In genomic region chr12:12481636-12482035, GRCh38 we compare ENCODE assay signal across 15 cellular contexts.
DNase-seq lines count a peak whose midpoint lies in the region; ATAC-seq, FAIRE-seq and TF ChIP-seq lines count a peak whose summit lies in the region.
"Had no signal": no experiment of that assay in that cellular context is flagged by ENCODE, and none has a peak within 500 bp of the region (broad histone marks: within the 10 kb centered on the region; RNA-seq: fewer than 3 reads in every experiment).

No MANE protein-coding gene starts in this region.

- TF ChIP-seq POLR2A in HepG2 (IDR thresholded peaks at IDR 0.05; ENCODE audit: insufficient read depth in 1 of 2, low read depth in 2 of 2, low read length in 2 of 2) (no peak), right lobe of liver (IDR thresholded peaks at IDR 0.05) (no peak)

- H3K4me3 Mint-ChIP-seq in activated CD8-positive, alpha-beta T cell treated with anti-CD3 and anti-CD28 coated beads, Interleukin-2, amount 10 ng/mL, durations not matched to agents 7 days and 5 days, result no peak overlapping the region
- H3K4me3 Mint-ChIP-seq in glutamatergic neuron (ENCODE audit: unreplicated experiment), result no peak overlapping the region

- H3K36me3 Mint-ChIP-seq in activated CD8-positive, alpha-beta T cell treated with anti-CD3 and anti-CD28 coated beads, Interleukin-2, amount 10 ng/mL, durations not matched to agents 7 days and 5 days (ENCODE audit: low read depth), result peaks cover 62% of the 10 kb centered on the region
- H3K36me3 Mint-ChIP-seq in glutamatergic neuron (ENCODE audit: unreplicated experiment), result no peaks in the 10 kb centered on the region

- no peak for TF ChIP-seq RAD21 in HepG2 (CRISPR knock-in tag; IDR thresholded peaks at IDR 0.05)

- CTCF ChIA-PET in HepG2 (lab: Yijun Ruan, JAX; ENCODE audit: low intra/inter-chr PET ratio, low total read pairs), result no interaction called here
- CTCF ChIA-PET in activated CD8-positive, alpha-beta T cell treated with anti-CD3 and anti-CD28 coated beads, Interleukin-2, amount 10 ng/mL, durations not matched to agents 7 days and 5 days (lab: Charles Lee), result interaction anchor here (1.0 to 11.6 kb wide), 9 partner anchors 16 to 255 kb away, joined by 3 to 124 read pairs (median 4); no protein-coding TSS in a partner anchor

- BruUV-seq in HepG2 (replicated peaks; lab: Mats Ljungman, UMichigan), result no TSS peak

- H3K79me2 ChIP-seq in HepG2 (ENCODE audit: insufficient read depth, low read length), result peaks cover 7% of the 10 kb centered on the region

- ATAC-seq in HepG2 (no peak), right lobe of liver (no peak), upper lobe of right lung (no peak), HG03571 (IDR thresholded peaks at IDR 0.05; ENCODE audit: unreplicated experiment) (no peak)
- ATAC-seq in activated CD8-positive, alpha-beta T cell treated with anti-CD3 and anti-CD28 coated beads, Interleukin-2, amount 10 ng/mL, durations not matched to agents 7 days and 5 days, result peak; percentile 69
- ATAC-seq: left ventricle myocardium superior had no signal

- no peak overlapping the region for H2AFZ ChIP-seq in HepG2 (ENCODE audit: low read length)

- H3K4me1 ChIP-seq in HepG2 (ENCODE audit: insufficient read depth, low read length), result peaks cover 8% of the 10 kb centered on the region
- H3K4me1 ChIP-seq in right lobe of liver, result peaks cover 0 to 4% (median under 1%) of the 10 kb centered on the region in 4 donors
- H3K4me1 ChIP-seq in upper lobe of right lung, result peaks cover 11% of the 10 kb centered on the region
- H3K4me1 ChIP-seq: breast epithelium had no signal

- WGBS in HepG2 (ENCODE audit: low lambda C conversion rate), result 88% methylated on average over 2 of the region's 2 CpGs
- 65% methylated on average over 2 of the region's 2 CpGs for WGBS in right lobe of liver (ENCODE audit: insufficient coverage, low coverage, low lambda C conversion rate, missing lambda C conversion rate)

- no peak for FAIRE-seq in HepG2 (lab: Jason Lieb, UNC)

- no peaks in the 10 kb centered on the region for H4K20me1 ChIP-seq in HepG2 (ENCODE audit: insufficient read depth, low read length)

- H3K27me3 ChIP-seq in HepG2 (ENCODE audit: control insufficient read depth in 1 of 2, insufficient read depth in 2 of 2, low read length in 2 of 2), result no peaks in the 10 kb centered on the region
- H3K27me3 ChIP-seq in right lobe of liver, result no peaks in the 10 kb centered on the region
- H3K27me3 ChIP-seq in upper lobe of right lung, result no peaks in the 10 kb centered on the region
- H3K27me3 ChIP-seq: breast epithelium had no signal

- POLR2A ChIA-PET in HepG2 (lab: Yijun Ruan, JAX), result no interaction called here
- POLR2A ChIA-PET in activated CD8-positive, alpha-beta T cell treated with anti-CD3 and anti-CD28 coated beads, Interleukin-2, amount 10 ng/mL, durations not matched to agents 7 days and 5 days (lab: Charles Lee), result interaction anchor here (0.6 to 3.0 kb wide), 18 partner anchors 10 to 255 kb away, joined by 3 to 17 read pairs (median 6); no protein-coding TSS in a partner anchor

- H3K4me3 ChIP-seq in HepG2 (replicated peaks in 1 of 3; ENCODE audit: insufficient read depth in 1 of 3, low read depth in 2 of 3, low read length in 3 of 3), result no peak overlapping the region
- no peak overlapping the region for H3K4me3 ChIP-seq in right lobe of liver
- H3K4me3 ChIP-seq in upper lobe of right lung, result no peak overlapping the region
- H3K4me3 ChIP-seq: breast epithelium had no signal

- H3K9me3 ChIP-seq in HepG2 (ENCODE audit: low read length) (no peaks in the 10 kb centered on the region), right lobe of liver (no peaks in the 10 kb centered on the region), upper lobe of right lung (no peaks in the 10 kb centered on the region)
- H3K9me3 ChIP-seq: breast epithelium had no signal

- H3K36me3 ChIP-seq in HepG2 (replicated peaks in 1 of 2; ENCODE audit: control insufficient read depth in 1 of 2, insufficient read depth in 2 of 2, low read length in 2 of 2) (peaks cover 37 to 80% of the 10 kb centered on the region in 2 experiments), right lobe of liver (peaks cover 0 to 57% (median 13%) of the 10 kb centered on the region in 4 donors), upper lobe of right lung (peaks cover 51% of the 10 kb centered on the region)

- peaks cover 44% of the 10 kb centered on the region for H3K4me1 Mint-ChIP-seq in activated CD8-positive, alpha-beta T cell treated with anti-CD3 and anti-CD28 coated beads, Interleukin-2, amount 10 ng/mL, durations not matched to agents 7 days and 5 days (ENCODE audit: low read depth)
- H3K4me1 Mint-ChIP-seq in glutamatergic neuron (ENCODE audit: low read depth, unreplicated experiment), result no peaks in the 10 kb centered on the region

- no peak for DNase-seq in HepG2 (ENCODE audit: low spot score)
- DNase-seq in right lobe of liver, result no peak
- no peak for DNase-seq in activated CD8-positive, alpha-beta T cell treated with anti-CD3 and anti-CD28 coated beads, Interleukin-2, amount 10 ng/mL, durations not matched to agents 7 days and 5 days
- no peak for DNase-seq in glutamatergic neuron
- DNase-seq in upper lobe of right lung, result no peak
- DNase-seq in DMS53 (lab: John Stamatoyannopoulos, UW), result no peak
- DNase-seq in DMS153 treated with DMSO at 0.1 percent for 48 hours (lab: John Stamatoyannopoulos, UW; ENCODE audit: unreplicated experiment), result no peak
- DNase-seq: activated gamma-delta T cell, DMS153, foreskin fibroblast, IMR-90, left ventricle myocardium superior, NCI-H2107 had no signal

- H3K27ac Mint-ChIP-seq in activated CD8-positive, alpha-beta T cell treated with anti-CD3 and anti-CD28 coated beads, Interleukin-2, amount 10 ng/mL, durations not matched to agents 7 days and 5 days, result peak overlapping the region; percentile 92
- peak overlapping the region; percentile 14 for H3K27ac Mint-ChIP-seq in glutamatergic neuron (ENCODE audit: unreplicated experiment)

- in situ Hi-C loops in HepG2 (cut with HindIII; ENCODE audit: extremely low pct_ligation_motif_present, low pct_unique_long_range_greater_than_20kb), result no loop called here

- H3K27ac ChIP-seq in HepG2 (ENCODE audit: extremely low read length, insufficient read depth, low read length) (no peak overlapping the region), right lobe of liver (no peak overlapping the region), upper lobe of right lung (peak overlapping the region; percentile 1)
- H3K27ac ChIP-seq: breast epithelium had no signal

- intact Hi-C loops in HepG2 (cut with micrococcal nuclease; ENCODE audit: unreplicated experiment), result no loop called here
- intact Hi-C loops in right lobe of liver (cut with DNase I), result no loop called here
- intact Hi-C loops in upper lobe of right lung (cut with DNase I), result no loop called here

- H3K9me3 Mint-ChIP-seq in activated CD8-positive, alpha-beta T cell treated with anti-CD3 and anti-CD28 coated beads, Interleukin-2, amount 10 ng/mL, durations not matched to agents 7 days and 5 days (ENCODE audit: insufficient read depth), result no peaks in the 10 kb centered on the region
- no peaks in the 10 kb centered on the region for H3K9me3 Mint-ChIP-seq in glutamatergic neuron (ENCODE audit: unreplicated experiment)

- no peak overlapping the region for H3K9ac ChIP-seq in HepG2 (ENCODE audit: insufficient read depth, low read depth, low read length)

- no peak for TF ChIP-seq EP300 in HepG2 (IDR thresholded peaks at IDR 0.05; ENCODE audit: low read depth in 2 of 2, low read length in 2 of 2)
- no peak for TF ChIP-seq EP300 in HepG2 (CRISPR knock-in tag; IDR thresholded peaks at IDR 0.05; ENCODE audit: borderline replicate concordance)

- H3K4me2 ChIP-seq in HepG2 (ENCODE audit: low read depth, low read length), result no peak overlapping the region

- TF ChIP-seq CTCF in HepG2 (CRISPR knock-in tag; IDR thresholded peaks at IDR 0.05), result no peak
- TF ChIP-seq CTCF in right lobe of liver (IDR thresholded peaks at IDR 0.05), result no peak
- TF ChIP-seq CTCF in glutamatergic neuron (IDR thresholded peaks at IDR 0.05; ENCODE audit: partially characterized antibody, unreplicated experiment), result no peak
- no peak for TF ChIP-seq CTCF in upper lobe of right lung (IDR thresholded peaks at IDR 0.05)

- no peaks in the 10 kb centered on the region for H3K27me3 Mint-ChIP-seq in activated CD8-positive, alpha-beta T cell treated with anti-CD3 and anti-CD28 coated beads, Interleukin-2, amount 10 ng/mL, durations not matched to agents 7 days and 5 days (ENCODE audit: low read depth)
- H3K27me3 Mint-ChIP-seq in glutamatergic neuron (ENCODE audit: unreplicated experiment), result no peaks in the 10 kb centered on the region

TF ChIP-seq in HepG2, 621 proteins besides CTCF, POLR2A, EP300 and RAD21:
- TF ChIP-seq NR2F2 (IDR thresholded peaks at IDR 0.05; ENCODE audit: borderline replicate concordance, low read depth) (no peak), PHF20 (CRISPR knock-in tag; IDR thresholded peaks at IDR 0.05) (no peak), IRF1 (CRISPR knock-in tag; IDR thresholded peaks at IDR 0.05; ENCODE audit: low read depth) (no peak), ZNF136 (CRISPR knock-in tag; IDR thresholded peaks at IDR 0.05; ENCODE audit: low read depth) (no peak), RBM22 (optimal IDR thresholded peaks at IDR 0.05; ENCODE audit: low read length) (peak; percentile 42), ELF4 (CRISPR knock-in tag; IDR thresholded peaks at IDR 0.05; ENCODE audit: borderline replicate concordance) (no peak), TRAFD1 (CRISPR knock-in tag; IDR thresholded peaks at IDR 0.05; ENCODE audit: borderline replicate concordance) (no peak), ZFYVE20 (CRISPR knock-in tag; IDR thresholded peaks at IDR 0.05; ENCODE audit: borderline replicate concordance, low read depth) (no peak)
TF ChIP-seq in HepG2: peak in this region for 1.
